In genomic region chr19:18849838-18850400, GRCh38 we compare ENCODE assay signal across 10 cellular contexts. TPM values are rescaled to one million over a fixed set of nuclear protein-coding genes. Genes with fewer than 3 reads are reported as not detected.
DNase-seq lines count a peak whose midpoint lies in the region; ATAC-seq and TF ChIP-seq lines count a peak whose summit lies in the region.
"Had no signal": no experiment of that assay in that cellular context is flagged by ENCODE, and none has a peak within 500 bp of the region (broad histone marks: within the 10 kb centered on the region; RNA-seq: fewer than 3 reads in every experiment).

No MANE protein-coding gene starts in this region.

- TF ChIP-seq EP300 in upper lobe of left lung (IDR thresholded peaks at IDR 0.05), result no peak

- intact Hi-C loops in activated naive CD4-positive, alpha-beta T cell treated with anti-CD3 and anti-CD28 coated beads for 36 hours (cut with micrococcal nuclease), result loop anchor here (5.0 kb wide), 1 partner anchor 378 kb away; no protein-coding TSS in a partner anchor

- H3K36me3 ChIP-seq in mucosa of rectum (ENCODE audit: control insufficient read depth in 2 of 2, insufficient read depth in 2 of 2, low read length in 2 of 2), result peaks cover 68 to 71% of the 10 kb centered on the region in 2 donors
- peaks cover 33 to 59% (median 53%) of the 10 kb centered on the region in 4 donors for H3K36me3 ChIP-seq in upper lobe of left lung

- no peaks in the 10 kb centered on the region for H3K27me3 ChIP-seq in mucosa of rectum (ENCODE audit: control insufficient read depth in 2 of 2, insufficient read depth in 2 of 2, low read length in 2 of 2)
- no peaks in the 10 kb centered on the region for H3K27me3 ChIP-seq in upper lobe of left lung
- H3K27me3 ChIP-seq: BE2C had no signal

- peaks cover 23% of the 10 kb centered on the region for H3K4me1 Mint-ChIP-seq in activated naive CD4-positive, alpha-beta T cell treated with anti-CD3 and anti-CD28 coated beads for 36 hours (ENCODE audit: low read depth)

- H3K4me1 ChIP-seq in mucosa of rectum (ENCODE audit: control insufficient read depth in 2 of 2, insufficient read depth in 2 of 2, low read length in 2 of 2) (peaks cover 23 to 30% of the 10 kb centered on the region in 2 donors), upper lobe of left lung (peaks cover 41 to 67% (median 51%) of the 10 kb centered on the region in 4 donors)

- peak overlapping the region; percentile 88 for H3K27ac ChIP-seq in caudate nucleus (ENCODE audit: low read depth, low read length)
- peak overlapping the region; percentile 42 to 67 for H3K27ac ChIP-seq in mucosa of rectum (ENCODE audit: low read depth in 2 of 2, low read length in 2 of 2)
- H3K27ac ChIP-seq in upper lobe of left lung, result peak overlapping the region; percentile 71 to 92 (median 87)

- H3K9ac ChIP-seq in mucosa of rectum (ENCODE audit: low read depth in 1 of 2, low read length in 2 of 2), result no peak overlapping the region

- H3K27me3 Mint-ChIP-seq in activated naive CD4-positive, alpha-beta T cell treated with anti-CD3 and anti-CD28 coated beads for 36 hours (ENCODE audit: low read depth), result no peaks in the 10 kb centered on the region

- no peak for DNase-seq in activated naive CD4-positive, alpha-beta T cell treated with anti-CD3 and anti-CD28 coated beads for 36 hours
- DNase-seq in activated naive CD4-positive, alpha-beta T cell treated with Interleukin-2 at 50 U/mL for 16 hours, result no peak
- DNase-seq in caudate nucleus (lab: John Stamatoyannopoulos, UW) (no peak), upper lobe of left lung (no peak), NCI-H510A treated with DMSO at 0.1 percent for 48 hours (lab: John Stamatoyannopoulos, UW) (no peak), NCI-H1694 (lab: John Stamatoyannopoulos, UW) (no peak), SIG-M5 treated with dmso at 0.1 percent for 504 hours (lab: John Stamatoyannopoulos, UW; ENCODE audit: unreplicated experiment) (no peak)
- DNase-seq: H9 had no signal

- H3K4me3 Mint-ChIP-seq in activated naive CD4-positive, alpha-beta T cell treated with anti-CD3 and anti-CD28 coated beads for 36 hours, result no peak overlapping the region
- H3K4me3 Mint-ChIP-seq: H9 had no signal

- no peak overlapping the region for H3K4me3 ChIP-seq in mucosa of rectum (ENCODE audit: low read length in 2 of 2)
- no peak overlapping the region for H3K4me3 ChIP-seq in upper lobe of left lung

- no peak for ATAC-seq in upper lobe of left lung (ENCODE audit: low FRiP score in 2 of 2)

- no peak for TF ChIP-seq CTCF in upper lobe of left lung (IDR thresholded peaks at IDR 0.05)

- H3K36me3 Mint-ChIP-seq in activated naive CD4-positive, alpha-beta T cell treated with anti-CD3 and anti-CD28 coated beads for 36 hours (ENCODE audit: low read depth), result peaks cover 39% of the 10 kb centered on the region

- TF ChIP-seq POLR2A in upper lobe of left lung (IDR thresholded peaks at IDR 0.05), result no peak

- peak overlapping the region; percentile 24 for H3K27ac Mint-ChIP-seq in activated naive CD4-positive, alpha-beta T cell treated with anti-CD3 and anti-CD28 coated beads for 36 hours

- WGBS in upper lobe of left lung, 2 donors, result 59 to 72% methylated on average over 16 of the region's 16 CpGs

- no peaks in the 10 kb centered on the region for H3K9me3 ChIP-seq in mucosa of rectum (ENCODE audit: control insufficient read depth in 2 of 2, low read length in 2 of 2)
- H3K9me3 ChIP-seq in upper lobe of left lung, result no peaks in the 10 kb centered on the region
- H3K9me3 ChIP-seq: BE2C had no signal

- H3K9me3 Mint-ChIP-seq in activated naive CD4-positive, alpha-beta T cell treated with anti-CD3 and anti-CD28 coated beads for 36 hours, result no peaks in the 10 kb centered on the region
- H3K9me3 Mint-ChIP-seq: H9 had no signal

- CTCF ChIA-PET in activated naive CD4-positive, alpha-beta T cell treated with anti-CD3 and anti-CD28 coated beads for 36 hours (lab: Charles Lee), result interaction anchor here (0.9 to 1.6 kb wide), 4 partner anchors 16 to 256 kb away, joined by 3 to 4 read pairs (median 3); partner anchors contain the start of gene UPF1

RNA-seq across cellular contexts. Expression of gene UPF1, which starts 18.2 kb away (rescaled TPM):
- total RNA-seq in activated naive CD4-positive, alpha-beta T cell treated with anti-CD3 and anti-CD28 coated beads for 36 hours, result 100 to 1,000 TPM in 1 of 2 experiments, 10 to 100 TPM in 1; 95.0 to 105 TPM
- 100 to 1,000 TPM in 2 of 6 donors, 10 to 100 TPM in 4; 68.9 to 157 (median 86.3) TPM for total RNA-seq in upper lobe of left lung

RNA-seq across cellular contexts. Expression of gene CERS1, which starts 46.0 kb away (rescaled TPM):
- not detected for total RNA-seq in activated naive CD4-positive, alpha-beta T cell treated with anti-CD3 and anti-CD28 coated beads for 36 hours
- under 1 TPM in 2 of 6 donors, not detected in 4; 0.20 to 0.30 TPM for total RNA-seq in upper lobe of left lung

RNA-seq across cellular contexts. Expression of gene COMP, which starts 58.8 kb away (rescaled TPM):
- not detected for total RNA-seq in activated naive CD4-positive, alpha-beta T cell treated with anti-CD3 and anti-CD28 coated beads for 36 hours
- total RNA-seq in upper lobe of left lung, result 1 to 10 TPM in 4 of 6 donors, not detected in 2; 1.8 to 8.5 (median 4.3) TPM
